ENCODE assay signal across 8 cellular contexts in genomic region chr17:28552201-28552999, GRCh38. TPM values are rescaled to one million over a fixed set of nuclear protein-coding genes. Genes with fewer than 3 reads are reported as not detected.
A peak's percentile ranks its signal among the peaks of the same experiment; 100 is the strongest.
DNase-seq lines count a peak whose midpoint lies in the region; TF ChIP-seq lines count a peak whose summit lies in the region.

Gene UNC119 (minus strand): TSS chr17:28552624. CDS start chr17:28552557, 67 bp downstream.

- intact Hi-C loops in breast epithelium (cut with DNase I; ENCODE audit: low total_unique reads) = no loop called here

- H2AFZ ChIP-seq in smooth muscle cell (ENCODE audit: low read depth) = peak within 1 kb of the TSS; percentile 80

- H4K20me1 ChIP-seq in smooth muscle cell (ENCODE audit: low read depth) = peaks cover 41% of the 10 kb centered on the region

- H3K27me3 ChIP-seq in WERI-Rb-1 (ENCODE audit: insufficient read depth, low read depth, severe bottlenecking) (no peaks in the 10 kb centered on the region), breast epithelium (no peaks in the 10 kb centered on the region), smooth muscle cell (ENCODE audit: low read depth) (no peaks in the 10 kb centered on the region)

- peak within 1 kb of the TSS; percentile 77 for H3K4me3 ChIP-seq in WERI-Rb-1 (ENCODE audit: low read depth, low read length)
- peak within 1 kb of the TSS; percentile 62 to 95 (median 81) for H3K4me3 ChIP-seq in breast epithelium
- peak within 1 kb of the TSS; percentile 94 for H3K4me3 ChIP-seq in smooth muscle cell

- 2% methylated on average over 55 of the region's 66 CpGs for WGBS in smooth muscle cell (ENCODE audit: low lambda C conversion rate)

- DNase-seq in GM03348 (ENCODE audit: low spot score) = peak; percentile 99
- DNase-seq in HFFc6 = peak; percentile 33
- DNase-seq in NCI-H1930 (lab: John Stamatoyannopoulos, UW) = peak; percentile 34 to 75
- peak; percentile 75 for DNase-seq in WERI-Rb-1
- DNase-seq in breast epithelium (ENCODE audit: low spot score in 2 of 2) = peak; percentile 61 to 71
- peak; percentile 71 to 77 (median 77) for DNase-seq in immature natural killer cell
- DNase-seq in smooth muscle cell (lab: John Stamatoyannopoulos, UW; ENCODE audit: unreplicated experiment) = peak; percentile 47
- no peak for DNase-seq in cerebellar nuclear complex (lab: John Stamatoyannopoulos, UW)

- peak within 1 kb of the TSS; percentile 96 for H3K4me2 ChIP-seq in smooth muscle cell

- no peaks in the 10 kb centered on the region for H3F3A ChIP-seq in smooth muscle cell (ENCODE audit: low read depth)

- peaks cover 9% of the 10 kb centered on the region for H3K79me2 ChIP-seq in smooth muscle cell (ENCODE audit: low read depth)

- no peak for TF ChIP-seq POLR2A in breast epithelium (IDR thresholded peaks at IDR 0.05)

- H3K27ac Mint-ChIP-seq in HFFc6 = peak within 1 kb of the TSS; percentile 67
- peak within 1 kb of the TSS; percentile 82 to 92 (median 88) for H3K27ac Mint-ChIP-seq in immature natural killer cell

- H3K36me3 Mint-ChIP-seq in HFFc6 (ENCODE audit: low read depth) (peaks cover 17% of the 10 kb centered on the region), immature natural killer cell (peaks cover 13 to 31% (median 20%) of the 10 kb centered on the region in 3 donors)

- H3K4me1 ChIP-seq in breast epithelium (peaks cover 0 to 10% of the 10 kb centered on the region in 2 donors), smooth muscle cell (ENCODE audit: low read depth) (peaks cover 18% of the 10 kb centered on the region)

- TF ChIP-seq CTCF in HFFc6 (IDR thresholded peaks at IDR 0.05) (no peak), WERI-Rb-1 (IDR thresholded peaks at IDR 0.05; ENCODE audit: low read depth, low read length) (no peak), breast epithelium (IDR thresholded peaks at IDR 0.05) (no peak), smooth muscle cell (IDR thresholded peaks at IDR 0.05; ENCODE audit: borderline replicate concordance, insufficient read depth, poor library complexity, severe bottlenecking) (no peak)

- H3K27me3 Mint-ChIP-seq in HFFc6 (ENCODE audit: insufficient read depth) (no peaks in the 10 kb centered on the region; the same call in 1 of the 2 replicates), immature natural killer cell (ENCODE audit: low read depth in 3 of 3) (peaks cover 0 to 3% (median 0%) of the 10 kb centered on the region in 3 donors)

- H3K9me3 ChIP-seq in WERI-Rb-1 (ENCODE audit: severe bottlenecking) = no peaks in the 10 kb centered on the region
- H3K9me3 ChIP-seq in breast epithelium = no peaks in the 10 kb centered on the region
- no peaks in the 10 kb centered on the region for H3K9me3 ChIP-seq in smooth muscle cell (replicated peaks; ENCODE audit: low read depth)

- peaks cover 37% of the 10 kb centered on the region for H3K36me3 ChIP-seq in WERI-Rb-1
- H3K36me3 ChIP-seq in breast epithelium = peaks cover 10% of the 10 kb centered on the region
- H3K36me3 ChIP-seq in smooth muscle cell (ENCODE audit: low read depth) = no peaks in the 10 kb centered on the region

- H3K4me3 Mint-ChIP-seq in HFFc6 (peak within 1 kb of the TSS; percentile 91), immature natural killer cell (peak within 1 kb of the TSS; percentile 83 to 91 (median 90))

- H3K9me3 Mint-ChIP-seq in HFFc6 = no peaks in the 10 kb centered on the region
- H3K9me3 Mint-ChIP-seq in immature natural killer cell = no peaks in the 10 kb centered on the region

- peak within 1 kb of the TSS; percentile 73 for H3K9ac ChIP-seq in smooth muscle cell (ENCODE audit: low read depth)

- peak within 1 kb of the TSS; percentile 90 for H3K27ac ChIP-seq in WERI-Rb-1
- H3K27ac ChIP-seq in breast epithelium = peak within 1 kb of the TSS; percentile 66 to 78
- H3K27ac ChIP-seq in smooth muscle cell (ENCODE audit: low read depth) = no peak within 1 kb of the TSS

- H3K4me1 Mint-ChIP-seq in HFFc6 (ENCODE audit: low read depth) (peaks cover 29% of the 10 kb centered on the region), immature natural killer cell (peaks cover 55 to 57% of the 10 kb centered on the region in 2 donors)

RNA-seq across cellular contexts. Expression of gene UNC119, which starts in this region (rescaled TPM):
- total RNA-seq in HFFc6 (2021; fragmentation: NEBNext Ultra II Directional; extraction: Animal tissue kit (Norgen Biotek cat#: 25700)) = 10 to 100 TPM; 28.3 to 36.9 (median 30.1) TPM
- total RNA-seq in breast epithelium = 10 to 100 TPM; 19.2 to 34.1 (median 32.9) TPM
- 10 to 100 TPM; 45.4 to 61.1 (median 50.4) TPM for polyA plus RNA-seq in immature natural killer cell
- total RNA-seq in smooth muscle cell = 46.9 and 48.3 TPM in 2 replicates
- 35.9 and 40.2 TPM in 2 replicates for polyA plus RNA-seq in smooth muscle cell

Comparison
In these comparisons a context has a peak if more than half of its experiments do, and no peak if none do; other contexts are left out.
1. DNase-seq: peak in GM03348 (single experiment), HFFc6 (single experiment), NCI-H1930 (2 of 2), WERI-Rb-1 (single experiment), breast epithelium (2 of 2), immature natural killer cell (3 of 3) and smooth muscle cell (single experiment); none in cerebellar nuclear complex (0 of 2).
2. Peak in every context shown above with its lines, with median percentiles within 50 percentile points of each other: H3K4me3 ChIP-seq.